Comparison of ENCODE assay signal across 1 cellular context in genomic region chr5:73938280-73938937, GRCh38.
TF ChIP-seq lines count a peak whose summit lies in the region.

No MANE protein-coding gene starts in this region.

TF ChIP-seq in IMR-90, 13 proteins besides CTCF, POLR2A, EP300 and RAD21:
- TF ChIP-seq FOS (IDR thresholded peaks at IDR 0.05; ENCODE audit: low read depth, low read length) (peak; percentile 11; the same call in 1 of the 2 replicates), MAFK (IDR thresholded peaks at IDR 0.05; ENCODE audit: low read depth, low read length) (peak; percentile 31; the same call in 1 of the 2 replicates), BHLHE40 (IDR thresholded peaks at IDR 0.05; ENCODE audit: low read depth, low read length) (peak; percentile 87), CHD1 (IDR thresholded peaks at IDR 0.05; ENCODE audit: low read depth, low read length) (no peak)
